20 cellular contexts compared by ENCODE assay signal in genomic region chr1:214008347-214008746, GRCh38. TPM values are rescaled to one million over a fixed set of nuclear protein-coding genes. Genes with fewer than 3 reads are reported as not detected.
"Had no signal": no experiment of that assay in that cellular context is flagged by ENCODE, and none has a peak within 500 bp of the region (broad histone marks: within the 10 kb centered on the region; RNA-seq: fewer than 3 reads in every experiment).

No MANE protein-coding gene starts in this region.

- H3K36me3 Mint-ChIP-seq: memory B cell, mesothelial cell of epicardium, natural killer cell had no signal

- H3K9me3 Mint-ChIP-seq: natural killer cell, type B pancreatic cell had no signal

- H3K4me1 ChIP-seq: foreskin keratinocyte, left lung, lower lobe of right lung had no signal

- H3K27me3 ChIP-seq: foreskin keratinocyte, heart left ventricle, left lung, pancreas, stomach, thyroid gland had no signal

- H3K27ac Mint-ChIP-seq: effector memory CD8-positive, alpha-beta T cell; memory B cell; mesothelial cell of epicardium; natural killer cell; type B pancreatic cell had no signal

- H3K36me3 ChIP-seq: left lung, lower lobe of right lung, stomach had no signal

- H3K27ac ChIP-seq: foreskin keratinocyte, left lung, lower lobe of right lung, stomach, thyroid gland had no signal

- H3K9me3 ChIP-seq: heart left ventricle, left lung, lower lobe of right lung, pancreas, stomach, thyroid gland had no signal

- DNase-seq: cortex of kidney; effector memory CD8-positive, alpha-beta T cell; foreskin keratinocyte; heart left ventricle; kidney glomerular epithelial cell; left lung; lower lobe of right lung; natural killer cell; occipital lobe; pancreas; right cardiac atrium; small intestine; stimulated activated CD4-positive, alpha-beta T cell treated with anti-CD3 and anti-CD28 coated beads, Interleukin-12 subunit alpha, Interleukin-12 subunit beta, amount 100 ng/mL, for 4 hours; stimulated activated naive CD4-positive, alpha-beta T cell; stomach; thyroid gland had no signal

- H3K4me3 ChIP-seq: heart left ventricle, left lung, lower lobe of right lung, pancreas, stomach, thyroid gland had no signal

- H3K4me3 Mint-ChIP-seq: effector memory CD8-positive, alpha-beta T cell; memory B cell; mesothelial cell of epicardium; natural killer cell; type B pancreatic cell had no signal

- H3K4me1 Mint-ChIP-seq: memory B cell, natural killer cell had no signal

- H3K27me3 Mint-ChIP-seq: progenitor cell of endocrine pancreas, type B pancreatic cell had no signal

- ATAC-seq: effector memory CD8-positive, alpha-beta T cell; foreskin keratinocyte; heart left ventricle; left lung; lower lobe of right lung; natural killer cell; right cardiac atrium had no signal

RNA-seq across cellular contexts. Expression of gene PROX1, which starts 20.6 kb away (rescaled TPM):
- total RNA-seq: natural killer cell had no signal
